9 cellular contexts compared by ENCODE assay signal in the genomic region with DNA sequence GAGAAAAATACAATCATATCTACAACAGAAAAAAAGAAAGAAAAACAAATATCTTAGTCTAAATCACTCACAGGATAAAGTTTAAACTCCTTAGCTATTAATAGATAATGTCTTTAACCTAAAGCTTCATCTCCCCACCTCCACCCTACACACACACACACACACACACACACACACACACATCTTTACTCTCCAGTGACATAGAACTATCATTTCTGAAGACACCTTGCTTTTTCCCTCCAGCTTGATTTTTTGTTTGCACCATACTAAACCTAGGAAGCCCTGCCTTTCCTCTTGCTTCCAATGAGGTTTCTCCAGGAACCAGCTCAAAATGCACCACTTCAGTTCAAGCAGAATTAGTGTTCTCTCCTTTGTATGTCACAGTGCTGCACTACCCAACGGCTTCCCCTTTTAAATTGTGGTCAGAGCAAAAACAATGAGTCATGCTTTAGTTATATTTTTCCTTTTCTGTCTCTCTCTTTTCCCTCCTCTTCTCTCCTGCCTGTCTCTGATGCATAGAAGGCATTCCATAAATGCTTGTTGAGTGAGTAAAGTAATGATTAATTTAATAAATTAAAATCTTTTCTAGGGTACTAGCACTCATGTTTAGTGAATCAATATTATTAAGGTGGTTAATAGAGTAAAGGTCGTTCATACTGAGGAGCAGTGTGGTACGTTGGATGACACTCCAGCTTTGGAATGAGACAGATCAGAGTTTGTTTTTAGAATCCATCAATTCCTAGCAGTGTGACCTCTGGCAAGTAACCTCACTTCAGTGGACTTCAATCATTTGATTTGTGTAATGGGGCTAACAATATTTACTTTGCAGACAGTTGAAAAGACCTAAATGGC. TPM values are rescaled to one million over a fixed set of nuclear protein-coding genes. Genes with fewer than 3 reads are reported as not detected.
A peak's percentile ranks its signal among the peaks of the same experiment; 100 is the strongest.
DNase-seq lines count a peak whose midpoint lies in the region; ATAC-seq, FAIRE-seq and TF ChIP-seq lines count a peak whose summit lies in the region.
"Had no signal": no experiment of that assay in that cellular context is flagged by ENCODE, and none has a peak within 500 bp of the region (broad histone marks: within the 10 kb centered on the region; RNA-seq: fewer than 3 reads in every experiment).

No MANE protein-coding gene starts in this region.

- FAIRE-seq in small intestine (lab: Jason Lieb, UNC), result no peak
- FAIRE-seq: H1 had no signal

- no peaks in the 10 kb centered on the region for H4K20me1 ChIP-seq in MM.1S (ENCODE audit: insufficient read depth, low read length)

- no peaks in the 10 kb centered on the region for H3K9me3 ChIP-seq in MM.1S (replicated peaks; ENCODE audit: insufficient read depth, low read length)
- peaks cover 3% of the 10 kb centered on the region for H3K9me3 ChIP-seq in small intestine (ENCODE audit: control insufficient read depth, low read depth)

- H3K9me2 ChIP-seq in MM.1S (replicated peaks; ENCODE audit: insufficient read depth, low read length), result no peaks in the 10 kb centered on the region

- peak overlapping the region; percentile 69 for H3K27ac Mint-ChIP-seq in dendritic cell treated with granulocyte-macrophage colony-stimulating factor and Interleukin-4, amounts not matched to agents 40 ng/mL and 50 ng/mL, for 4 days

- ATAC-seq in GM21390 (IDR thresholded peaks at IDR 0.05; ENCODE audit: unreplicated experiment), result peak; percentile 48

- TF ChIP-seq CTCF in BJ (IDR thresholded peaks at IDR 0.05; ENCODE audit: insufficient read depth, low read depth, low read length), result no peak
- no peak for TF ChIP-seq CTCF in MM.1S (IDR thresholded peaks at IDR 0.05; ENCODE audit: low read length)

- intact Hi-C loops in dendritic cell treated with granulocyte-macrophage colony-stimulating factor and Interleukin-4, amounts not matched to agents 40 ng/mL and 50 ng/mL, for 4 days (cut with micrococcal nuclease), result no loop called here
- intact Hi-C loops in posterior vena cava (cut with DNase I), result no loop called here

- H3K36me3 ChIP-seq in BJ (ENCODE audit: control insufficient read depth, insufficient read depth, low read length) (no peaks in the 10 kb centered on the region), MM.1S (replicated peaks; ENCODE audit: insufficient read depth, low read length) (no peaks in the 10 kb centered on the region), small intestine (ENCODE audit: control insufficient read depth in 2 of 2, insufficient read depth in 2 of 2, low read length in 2 of 2) (no peaks in the 10 kb centered on the region)

- H3K27me3 Mint-ChIP-seq in dendritic cell treated with granulocyte-macrophage colony-stimulating factor and Interleukin-4, amounts not matched to agents 40 ng/mL and 50 ng/mL, for 4 days, result no peaks in the 10 kb centered on the region

- no peak overlapping the region for H3K27ac ChIP-seq in MM.1S (ENCODE audit: low read length)
- H3K27ac ChIP-seq in small intestine (ENCODE audit: low read depth in 1 of 2, low read length in 1 of 2), result no peak overlapping the region

- H3K9me3 Mint-ChIP-seq in dendritic cell treated with granulocyte-macrophage colony-stimulating factor and Interleukin-4, amounts not matched to agents 40 ng/mL and 50 ng/mL, for 4 days, result peaks cover 4% of the 10 kb centered on the region

- CTCF ChIA-PET in BJ (lab: Yijun Ruan, JAX), result interaction anchor here (1.0 kb wide), 1 partner anchor 17 kb away, joined by 3 read pairs; no protein-coding TSS in a partner anchor

- H3K4me1 ChIP-seq in MM.1S (ENCODE audit: low read length), result peaks cover 19% of the 10 kb centered on the region
- no peaks in the 10 kb centered on the region for H3K4me1 ChIP-seq in small intestine (ENCODE audit: control insufficient read depth in 2 of 2, insufficient read depth in 1 of 2, low read depth in 1 of 2, low read length in 1 of 2)

- H3K4me3 Mint-ChIP-seq in dendritic cell treated with granulocyte-macrophage colony-stimulating factor and Interleukin-4, amounts not matched to agents 40 ng/mL and 50 ng/mL, for 4 days, result peak overlapping the region; percentile 37

- H3K79me2 ChIP-seq in MM.1S (ENCODE audit: low read length), result no peaks in the 10 kb centered on the region

- H3K4me3 ChIP-seq in BJ (ENCODE audit: low read depth, low read length) (no peak overlapping the region), MM.1S (ENCODE audit: low read length) (no peak overlapping the region), small intestine (ENCODE audit: low read depth in 1 of 2, low read length in 2 of 2) (no peak overlapping the region)

- H3K9ac ChIP-seq in MM.1S (ENCODE audit: low read length), result no peak overlapping the region

- H3K4me1 Mint-ChIP-seq in dendritic cell treated with granulocyte-macrophage colony-stimulating factor and Interleukin-4, amounts not matched to agents 40 ng/mL and 50 ng/mL, for 4 days (ENCODE audit: low read depth), result peaks cover 27% of the 10 kb centered on the region

- peak overlapping the region; percentile 26; the same call in 1 of the 2 replicates for H3K4me2 ChIP-seq in MM.1S (ENCODE audit: low read depth, low read length)

- no peak overlapping the region for H2AFZ ChIP-seq in MM.1S (ENCODE audit: low read length)

- POLR2A ChIA-PET in BJ (lab: Charles Lee), result no interaction called here

- no peaks in the 10 kb centered on the region for H3K27me3 ChIP-seq in BJ (ENCODE audit: control insufficient read depth, insufficient read depth, low read length)
- no peaks in the 10 kb centered on the region for H3K27me3 ChIP-seq in MM.1S (replicated peaks; ENCODE audit: insufficient read depth, low read length)
- no peaks in the 10 kb centered on the region for H3K27me3 ChIP-seq in small intestine (ENCODE audit: control insufficient read depth in 2 of 2, insufficient read depth in 2 of 2, low read length in 2 of 2)

- peaks cover 2% of the 10 kb centered on the region for H3K36me3 Mint-ChIP-seq in dendritic cell treated with granulocyte-macrophage colony-stimulating factor and Interleukin-4, amounts not matched to agents 40 ng/mL and 50 ng/mL, for 4 days (ENCODE audit: low read depth)

- DNase-seq in BJ (ENCODE audit: low read depth), result peak; percentile 54
- peak; percentile 15 for DNase-seq in MM.1S
- DNase-seq in small intestine, result peak; percentile 12
- DNase-seq in NCI-H2171 treated with DMSO at 0.1 percent for 48 hours (lab: John Stamatoyannopoulos, UW), result no peak
- no peak for DNase-seq in posterior vena cava (ENCODE audit: low spot score)
- no peak for DNase-seq in activated CD4-positive, alpha-beta T cell treated with anti-CD3 and anti-CD28 coated beads for 4 hours

- peaks cover 6% of the 10 kb centered on the region; the same call in 1 of the 2 replicates for H3F3A ChIP-seq in MM.1S (ENCODE audit: insufficient read depth, low read length)

- WGBS in small intestine, 3 donors, result 12 to 23% (median 18%) methylated on average over 3 of the region's 3 CpGs

RNA-seq across cellular contexts. Expression of a gene that starts 5.9 kb away (rescaled TPM):
- polyA plus RNA-seq in BJ (2011; rRNA removed) (0.51 and 0.59 TPM in 2 replicates), small intestine (under 1 TPM in 1 of 3 donors, not detected in 2; 0.12 TPM)
- 0.10 and 0.28 TPM in 2 replicates for polyA minus RNA-seq in BJ (2011; rRNA and poly(A)+ RNA removed)
- total RNA-seq in posterior vena cava, result 1 to 10 TPM; 1.7 to 6.5 TPM
- total RNA-seq: H1 had no signal
- polyA plus RNA-seq: H1 had no signal

Comparison
In these comparisons a context has a peak if more than half of its experiments do, and no peak if none do; other contexts are left out.
1. DNase-seq: peak in BJ (single experiment), MM.1S (single experiment) and small intestine (single experiment); none in NCI-H2171 treated with DMSO at 0.1 percent for 48 hours (single experiment), posterior vena cava (single experiment) and activated CD4-positive, alpha-beta T cell treated with anti-CD3 and anti-CD28 coated beads for 4 hours (0 of 2).